25 cellular contexts compared by ENCODE assay signal in the genomic region with DNA sequence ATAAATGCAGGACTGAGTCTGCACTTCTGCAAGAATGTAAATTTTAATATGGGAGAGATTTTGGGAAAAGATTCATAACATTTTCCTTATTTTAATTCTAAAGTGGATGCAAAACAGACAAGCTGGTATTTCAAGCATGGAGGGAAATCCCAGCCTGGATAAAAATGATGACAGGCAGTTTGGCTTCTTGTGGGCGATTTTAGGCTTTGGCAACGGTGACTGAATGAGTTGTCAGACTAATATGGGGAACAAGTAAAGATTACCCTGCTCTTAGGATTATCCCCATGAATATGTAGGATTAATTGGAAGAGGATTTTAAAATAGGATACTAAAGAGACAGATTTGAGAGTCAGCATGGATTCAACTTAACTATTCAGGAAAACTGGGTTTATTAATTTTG. TPM values are rescaled to one million over a fixed set of nuclear protein-coding genes. Genes with fewer than 3 reads are reported as not detected.
DNase-seq lines count a peak whose midpoint lies in the region; ATAC-seq and TF ChIP-seq lines count a peak whose summit lies in the region.
"Had no signal": no experiment of that assay in that cellular context is flagged by ENCODE, and none has a peak within 500 bp of the region (broad histone marks: within the 10 kb centered on the region; RNA-seq: fewer than 3 reads in every experiment).

No MANE protein-coding gene starts in this region.

- DNase-seq in MG63 (peak; percentile 23), WERI-Rb-1 (peak; percentile 63), iris pigment epithelial cell (ENCODE audit: low read depth) (peak; percentile 38), H7 (no peak), heart right ventricle (no peak)
- no peak for DNase-seq in activated CD4-positive, alpha-beta T cell treated with anti-CD3 and anti-CD28 coated beads for 1 hour
- DNase-seq: AML-193; CD4-positive, alpha-beta T cell; GDM1; NCI-H1048; NCI-H1417; NCI-H1694; NCI-H2081; NCI-H345; NCI-H510A treated with DMSO at 0.1 percent for 48 hours; SK-N-SH; SW 1271 had no signal

- peaks cover 0 to 45% (median 22%) of the 10 kb centered on the region in 9 donors for H3K4me1 ChIP-seq in heart right ventricle
- H3K4me1 ChIP-seq: A549 had no signal

- 46 to 56% methylated on average over 2 of the region's 2 CpGs for WGBS in heart right ventricle, 2 donors

- H3K27me3 ChIP-seq in MG63 (no peaks in the 10 kb centered on the region), WERI-Rb-1 (ENCODE audit: insufficient read depth, low read depth, severe bottlenecking) (no peaks in the 10 kb centered on the region), H7 (ENCODE audit: control insufficient read depth, insufficient read depth, low read length) (no peaks in the 10 kb centered on the region), heart right ventricle (no peaks in the 10 kb centered on the region)
- H3K27me3 ChIP-seq: BLaER1 treated with 17β-estradiol and CSF1 and Interleukin-3, amounts not matched to agents 10 nM and 100 nM had no signal

- TF ChIP-seq CTCF in WERI-Rb-1 (IDR thresholded peaks at IDR 0.05; ENCODE audit: low read depth, low read length) (no peak), heart right ventricle (IDR thresholded peaks at IDR 0.05) (no peak)

- ATAC-seq in heart right ventricle (no peak), HG02610 (IDR thresholded peaks at IDR 0.05; ENCODE audit: unreplicated experiment) (no peak)
- ATAC-seq: A549, GM12878, HCT116, Panc1 had no signal

- no peak overlapping the region for H3K4me3 ChIP-seq in MG63
- H3K4me3 ChIP-seq in WERI-Rb-1 (ENCODE audit: low read depth, low read length), result no peak overlapping the region
- no peak overlapping the region for H3K4me3 ChIP-seq in H7 (ENCODE audit: insufficient read depth, low read depth, low read length)
- no peak overlapping the region for H3K4me3 ChIP-seq in heart right ventricle
- H3K4me3 ChIP-seq: A549; BLaER1 treated with 17β-estradiol and CSF1 and Interleukin-3, amounts not matched to agents 10 nM and 100 nM; GM12878 had no signal

- peak overlapping the region; percentile 44 for H3K27ac ChIP-seq in WERI-Rb-1
- H3K27ac ChIP-seq in heart right ventricle, result no peak overlapping the region
- H3K27ac ChIP-seq: A549, HL-60, KMS-11 had no signal

- H3K9me3 ChIP-seq in MG63, result no peaks in the 10 kb centered on the region
- H3K9me3 ChIP-seq in WERI-Rb-1 (ENCODE audit: severe bottlenecking), result no peaks in the 10 kb centered on the region
- no peaks in the 10 kb centered on the region for H3K9me3 ChIP-seq in heart right ventricle
- H3K9me3 ChIP-seq: A549; BLaER1 treated with 17β-estradiol and CSF1 and Interleukin-3, amounts not matched to agents 10 nM and 100 nM; SK-N-SH had no signal

- H3K36me3 ChIP-seq in MG63, result no peaks in the 10 kb centered on the region
- no peaks in the 10 kb centered on the region for H3K36me3 ChIP-seq in WERI-Rb-1
- H3K36me3 ChIP-seq in H7 (replicated peaks; ENCODE audit: control insufficient read depth, insufficient read depth, low read length), result no peaks in the 10 kb centered on the region
- H3K36me3 ChIP-seq in heart right ventricle, result peaks cover 0 to 11% (median 0%) of the 10 kb centered on the region in 9 donors

- intact Hi-C loops in heart right ventricle (cut with DNase I), result no loop called here

RNA-seq across cellular contexts. Expression of a gene that starts 21.1 kb away (rescaled TPM):
- total RNA-seq in MG63 (2014; rRNA removed; shearing (Covaris generic); ENCODE audit: low replicate concordance), result 3.5 and 5.8 TPM in 2 replicates
- 4.2 and 4.9 TPM in 2 replicates for total RNA-seq in H7 (2014; rRNA removed; shearing (Covaris generic))
- total RNA-seq in heart right ventricle, result 10 to 100 TPM in 4 of 10 donors, 1 to 10 TPM in 6; 5.3 to 12.9 (median 9.1) TPM
- polyA plus RNA-seq in heart right ventricle, result 1 to 10 TPM; 2.4 to 6.6 TPM

Comparison
In these comparisons a context has a peak if more than half of its experiments do, and no peak if none do; other contexts are left out.
1. DNase-seq: peak in MG63 (single experiment), WERI-Rb-1 (single experiment) and iris pigment epithelial cell (single experiment); none in activated CD4-positive, alpha-beta T cell treated with anti-CD3 and anti-CD28 coated beads for 1 hour (single experiment), H7 (single experiment) and heart right ventricle (0 of 2).